In genomic region chr2:73293534-73294171, GRCh38 we compare ENCODE assay signal across 8 cellular contexts. TPM values are rescaled to one million over a fixed set of nuclear protein-coding genes. Genes with fewer than 3 reads are reported as not detected.
DNase-seq lines count a peak whose midpoint lies in the region; ATAC-seq and TF ChIP-seq lines count a peak whose summit lies in the region.

Gene EGR4 (minus strand): TSS chr2:73293548. CDS start chr2:73293317, 231 bp downstream.

- H3K9me3 Mint-ChIP-seq in dendritic cell treated with granulocyte-macrophage colony-stimulating factor and Interleukin-4, amounts not matched to agents 40 ng/mL and 50 ng/mL, for 4 days: no peaks in the 10 kb centered on the region

- TF ChIP-seq CTCF in lower lobe of right lung (IDR thresholded peaks at IDR 0.05): no peak

- no peaks in the 10 kb centered on the region for H3K9me3 ChIP-seq in lower lobe of right lung

- H3K27ac Mint-ChIP-seq in dendritic cell treated with granulocyte-macrophage colony-stimulating factor and Interleukin-4, amounts not matched to agents 40 ng/mL and 50 ng/mL, for 4 days: no peak within 1 kb of the TSS

- H3K4me1 Mint-ChIP-seq in dendritic cell treated with granulocyte-macrophage colony-stimulating factor and Interleukin-4, amounts not matched to agents 40 ng/mL and 50 ng/mL, for 4 days (ENCODE audit: low read depth): peaks cover 18% of the 10 kb centered on the region

- peaks cover 23% of the 10 kb centered on the region for H3K4me1 ChIP-seq in lower lobe of right lung

- H3K27me3 Mint-ChIP-seq in dendritic cell treated with granulocyte-macrophage colony-stimulating factor and Interleukin-4, amounts not matched to agents 40 ng/mL and 50 ng/mL, for 4 days: peaks cover 87% of the 10 kb centered on the region

- peak; percentile 91 for ATAC-seq in GM19328 (IDR thresholded peaks at IDR 0.05; ENCODE audit: unreplicated experiment)
- peak; percentile 88 for ATAC-seq in HG03439 (IDR thresholded peaks at IDR 0.05; ENCODE audit: unreplicated experiment)
- ATAC-seq in lower lobe of right lung: peak; percentile 69 to 73

- peak within 1 kb of the TSS; percentile 80 for H3K4me3 Mint-ChIP-seq in dendritic cell treated with granulocyte-macrophage colony-stimulating factor and Interleukin-4, amounts not matched to agents 40 ng/mL and 50 ng/mL, for 4 days

- peaks cover 90% of the 10 kb centered on the region for H3K27me3 ChIP-seq in lower lobe of right lung (ENCODE audit: low read depth)

- H3K27ac ChIP-seq in lower lobe of right lung: no peak within 1 kb of the TSS

- DNase-seq in AG08396 (ENCODE audit: low spot score) (peak; percentile 92), NCI-H526 (lab: John Stamatoyannopoulos, UW) (peak; percentile 50 to 89), lower lobe of right lung (peak; percentile 67)
- DNase-seq in activated CD4-positive, alpha-beta T cell treated with anti-CD3 and anti-CD28 coated beads, Interleukin-2, amount 50 U/mL, for 24 hours (ENCODE audit: low read depth in 1 of 2, low spot score in 1 of 2): peak; percentile 74 to 83
- peak; percentile 80 for DNase-seq in stimulated activated CD8-positive, alpha-beta memory T cell treated with anti-CD3 and anti-CD28 coated beads, Interleukin-12 subunit alpha, Interleukin-12 subunit beta, amount 100 ng/mL, for 4 hours (ENCODE audit: low read depth)

- intact Hi-C loops in dendritic cell treated with granulocyte-macrophage colony-stimulating factor and Interleukin-4, amounts not matched to agents 40 ng/mL and 50 ng/mL, for 4 days (cut with micrococcal nuclease): loop anchor here (1.0 to 5.0 kb wide), 2 partner anchors 9 to 94 kb away; partner anchors contain the start of genes ALMS1 and FBXO41
- intact Hi-C loops in lower lobe of right lung (cut with DNase I): no loop called here

- H3K4me3 ChIP-seq in lower lobe of right lung: peak within 1 kb of the TSS; percentile 47

- no peaks in the 10 kb centered on the region for H3K36me3 Mint-ChIP-seq in dendritic cell treated with granulocyte-macrophage colony-stimulating factor and Interleukin-4, amounts not matched to agents 40 ng/mL and 50 ng/mL, for 4 days (ENCODE audit: low read depth)

- no peaks in the 10 kb centered on the region for H3K36me3 ChIP-seq in lower lobe of right lung

RNA-seq across cellular contexts. Expression of gene EGR4, which starts in this region (rescaled TPM):
- not detected for total RNA-seq in lower lobe of right lung

Comparison
In these comparisons a context has a peak if more than half of its experiments do, and no peak if none do; other contexts are left out.
1. Peak in DNase-seq, ATAC-seq and H3K4me3 ChIP-seq in lower lobe of right lung; RNA of the gene not detected or under 1 TPM.